In genomic region chr2:195532628-195533271, GRCh38 we compare ENCODE assay signal across 8 cellular contexts.
DNase-seq lines count a peak whose midpoint lies in the region; ATAC-seq and TF ChIP-seq lines count a peak whose summit lies in the region.

No MANE protein-coding gene starts in this region.

- H3K4me3 Mint-ChIP-seq in activated T-cell treated with anti-CD3 and anti-CD28 coated beads, Interleukin-2, amount 50 U/mL, for 24 hours: peak overlapping the region; percentile 79
- peak overlapping the region; percentile 89 for H3K4me3 Mint-ChIP-seq in T-helper 17 cell
- no peak overlapping the region for H3K4me3 Mint-ChIP-seq in endothelial cell (ENCODE audit: unreplicated experiment)
- H3K4me3 Mint-ChIP-seq in mesothelial cell of epicardium: no peak overlapping the region

- peaks cover 72% of the 10 kb centered on the region for H3K4me1 Mint-ChIP-seq in activated T-cell treated with anti-CD3 and anti-CD28 coated beads, Interleukin-2, amount 50 U/mL, for 24 hours (ENCODE audit: low read depth)
- H3K4me1 Mint-ChIP-seq in T-helper 17 cell (peaks cover 48% of the 10 kb centered on the region), endothelial cell (ENCODE audit: unreplicated experiment) (no peaks in the 10 kb centered on the region), mesothelial cell of epicardium (peaks cover 42% of the 10 kb centered on the region)

- no peaks in the 10 kb centered on the region for H3K27me3 ChIP-seq in kidney epithelial cell (ENCODE audit: control insufficient read depth, insufficient read depth, low read length)

- H3K9me3 ChIP-seq in T-helper 17 cell (ENCODE audit: control insufficient read depth, low read length, poor library complexity, severe bottlenecking): no peaks in the 10 kb centered on the region

- TF ChIP-seq CTCF in kidney epithelial cell (IDR thresholded peaks at IDR 0.05; ENCODE audit: insufficient read depth, low read length, poor library complexity, severe bottlenecking) (no peak), endothelial cell (IDR thresholded peaks at IDR 0.05; ENCODE audit: unreplicated experiment) (no peak), mesothelial cell of epicardium (IDR thresholded peaks at IDR 0.05; ENCODE audit: unreplicated experiment) (no peak)

- DNase-seq in activated T-cell treated with anti-CD3 and anti-CD28 coated beads, Interleukin-2, amount 50 U/mL, for 24 hours: no peak
- no peak for DNase-seq in activated T-cell treated with anti-CD3 and anti-CD28 coated beads, Interleukin-2, amount 50 U/mL, for 48 hours
- DNase-seq in T-helper 17 cell (no peak), kidney epithelial cell (ENCODE audit: low read depth) (peak; percentile 5), endothelial cell (ENCODE audit: low spot score) (no peak), mesothelial cell of epicardium (ENCODE audit: low spot score in 2 of 2, unreplicated experiment in 2 of 2) (no peak)
- DNase-seq in activated CD8-positive, alpha-beta memory T cell treated with anti-CD3 and anti-CD28 coated beads for 24 hours: no peak

- H3K4me3 ChIP-seq in kidney epithelial cell (ENCODE audit: low read depth, low read length): no peak overlapping the region

- no peaks in the 10 kb centered on the region for H3K27me3 Mint-ChIP-seq in activated T-cell treated with anti-CD3 and anti-CD28 coated beads, Interleukin-2, amount 50 U/mL, for 24 hours
- H3K27me3 Mint-ChIP-seq in T-helper 17 cell (no peaks in the 10 kb centered on the region), endothelial cell (ENCODE audit: unreplicated experiment) (peaks cover 1% of the 10 kb centered on the region), mesothelial cell of epicardium (ENCODE audit: low read depth) (no peaks in the 10 kb centered on the region)

- ATAC-seq in HG03060 (IDR thresholded peaks at IDR 0.05; ENCODE audit: low read depth, unreplicated experiment) (peak; percentile 26), T-helper 17 cell (peak; percentile 43)

- H3K36me3 Mint-ChIP-seq in activated T-cell treated with anti-CD3 and anti-CD28 coated beads, Interleukin-2, amount 50 U/mL, for 24 hours (ENCODE audit: low read depth): peaks cover 4% of the 10 kb centered on the region
- H3K36me3 Mint-ChIP-seq in T-helper 17 cell (ENCODE audit: low read depth) (no peaks in the 10 kb centered on the region), endothelial cell (ENCODE audit: low read depth, unreplicated experiment) (no peaks in the 10 kb centered on the region), mesothelial cell of epicardium (no peaks in the 10 kb centered on the region)

- H3K36me3 ChIP-seq in kidney epithelial cell (ENCODE audit: control insufficient read depth, insufficient read depth, low read length): no peaks in the 10 kb centered on the region

- peak overlapping the region; percentile 98 for H3K27ac Mint-ChIP-seq in activated T-cell treated with anti-CD3 and anti-CD28 coated beads, Interleukin-2, amount 50 U/mL, for 24 hours
- H3K27ac Mint-ChIP-seq in T-helper 17 cell (peak overlapping the region; percentile 96), endothelial cell (ENCODE audit: unreplicated experiment) (no peak overlapping the region), mesothelial cell of epicardium (no peak overlapping the region)

- peaks cover 7% of the 10 kb centered on the region for H3K9me3 Mint-ChIP-seq in activated T-cell treated with anti-CD3 and anti-CD28 coated beads, Interleukin-2, amount 50 U/mL, for 24 hours
- no peaks in the 10 kb centered on the region for H3K9me3 Mint-ChIP-seq in endothelial cell (ENCODE audit: unreplicated experiment)
- peaks cover 7% of the 10 kb centered on the region for H3K9me3 Mint-ChIP-seq in mesothelial cell of epicardium

Comparison
In these comparisons a context has a peak if more than half of its experiments do, and no peak if none do; other contexts are left out.
1. H3K27ac Mint-ChIP-seq: peak in activated T-cell treated with anti-CD3 and anti-CD28 coated beads, Interleukin-2, amount 50 U/mL, for 24 hours (single experiment) and T-helper 17 cell (single experiment); none in endothelial cell (single experiment) and mesothelial cell of epicardium (single experiment).
2. H3K4me3 Mint-ChIP-seq: peak in activated T-cell treated with anti-CD3 and anti-CD28 coated beads, Interleukin-2, amount 50 U/mL, for 24 hours (single experiment) and T-helper 17 cell (single experiment); none in endothelial cell (single experiment) and mesothelial cell of epicardium (single experiment).